In genomic region chr12:168201-168600, GRCh38 we compare ENCODE assay signal across 25 cellular contexts. TPM values are rescaled to one million over a fixed set of nuclear protein-coding genes. Genes with fewer than 3 reads are reported as not detected.
DNase-seq lines count a peak whose midpoint lies in the region; ATAC-seq, FAIRE-seq and TF ChIP-seq lines count a peak whose summit lies in the region.
"Had no signal": no experiment of that assay in that cellular context is flagged by ENCODE, and none has a peak within 500 bp of the region (broad histone marks: within the 10 kb centered on the region; RNA-seq: fewer than 3 reads in every experiment).

No MANE protein-coding gene starts in this region.

- peak overlapping the region; percentile 27; the same call in 1 of the 2 replicates for H3K4me2 ChIP-seq in BLaER1
- H3K4me2 ChIP-seq in GM23338 = no peak overlapping the region
- H3K4me2 ChIP-seq in astrocyte (ENCODE audit: low read length) = no peak overlapping the region
- H3K4me2 ChIP-seq: PC-9, SK-N-SH had no signal

- no peaks in the 10 kb centered on the region; the same call in 2 of the 3 replicates for H3K36me3 Mint-ChIP-seq in GM23338 (ENCODE audit: low read depth)
- no peaks in the 10 kb centered on the region for H3K36me3 Mint-ChIP-seq in astrocyte (ENCODE audit: low read depth, unreplicated experiment)
- H3K36me3 Mint-ChIP-seq in mesothelial cell of epicardium = no peaks in the 10 kb centered on the region
- H3K36me3 Mint-ChIP-seq: CD8-positive, alpha-beta memory T cell; IgD-negative memory B cell had no signal

- no peak overlapping the region for H3K27ac Mint-ChIP-seq in GM23338
- H3K27ac Mint-ChIP-seq in astrocyte (ENCODE audit: unreplicated experiment) = peak overlapping the region; percentile 69
- H3K27ac Mint-ChIP-seq in mesothelial cell of epicardium = peak overlapping the region; percentile 31
- H3K27ac Mint-ChIP-seq: CD8-positive, alpha-beta memory T cell; IgD-negative memory B cell had no signal

- H3K4me3 Mint-ChIP-seq in GM23338 (no peak overlapping the region), astrocyte (ENCODE audit: unreplicated experiment) (no peak overlapping the region), mesothelial cell of epicardium (no peak overlapping the region)
- H3K4me3 Mint-ChIP-seq: CD8-positive, alpha-beta memory T cell; IgD-negative memory B cell had no signal

- no peaks in the 10 kb centered on the region for H3K79me2 ChIP-seq in GM23338 (replicated peaks; ENCODE audit: insufficient read depth)
- no peaks in the 10 kb centered on the region for H3K79me2 ChIP-seq in astrocyte (ENCODE audit: insufficient read depth, low read length)

- H3K27ac ChIP-seq in BLaER1 (no peak overlapping the region), GM23338 (ENCODE audit: low read depth) (no peak overlapping the region), astrocyte (ENCODE audit: low read depth, low read length) (no peak overlapping the region)
- H3K27ac ChIP-seq: C4-2B, PC-9, RWPE1 had no signal

- H3K4me1 Mint-ChIP-seq in GM23338 (peaks cover 62% of the 10 kb centered on the region), astrocyte (ENCODE audit: low read depth, unreplicated experiment) (peaks cover 56% of the 10 kb centered on the region), mesothelial cell of epicardium (peaks cover 70% of the 10 kb centered on the region)

- TF ChIP-seq CTCF in GM23338 (conservative IDR thresholded peaks at IDR 0.05; ENCODE audit: low read depth in 2 of 2) = no peak
- no peak for TF ChIP-seq CTCF in astrocyte (IDR thresholded peaks at IDR 0.05; ENCODE audit: insufficient read depth, low read depth, low read length)
- TF ChIP-seq CTCF in mesothelial cell of epicardium (IDR thresholded peaks at IDR 0.05; ENCODE audit: unreplicated experiment) = no peak
- TF ChIP-seq CTCF in BE2C (IDR thresholded peaks at IDR 0.05; ENCODE audit: low read depth, low read length) = no peak

- no peaks in the 10 kb centered on the region for H4K20me1 ChIP-seq in BLaER1
- no peaks in the 10 kb centered on the region; the same call in 1 of the 2 replicates for H4K20me1 ChIP-seq in GM23338 (replicated peaks; ENCODE audit: insufficient read depth)
- no peaks in the 10 kb centered on the region for H4K20me1 ChIP-seq in astrocyte (ENCODE audit: insufficient read depth, low read length)

- no peaks in the 10 kb centered on the region for H3K27me3 ChIP-seq in BLaER1
- H3K27me3 ChIP-seq in GM23338 (ENCODE audit: insufficient read depth) = no peaks in the 10 kb centered on the region
- H3K27me3 ChIP-seq in astrocyte (ENCODE audit: insufficient read depth, low read length) = no peaks in the 10 kb centered on the region
- no peaks in the 10 kb centered on the region for H3K27me3 ChIP-seq in BE2C

- DNase-seq in GM23338 (ENCODE audit: low spot score) (no peak), astrocyte (ENCODE audit: low read depth) (no peak), mesothelial cell of epicardium (ENCODE audit: low spot score in 2 of 2, unreplicated experiment in 2 of 2) (no peak), BE2C (no peak), activated T-cell treated with anti-CD3 and anti-CD28 coated beads for 4 hours (no peak), NCI-H1417 treated with DMSO at 0.1 percent for 48 hours (lab: John Stamatoyannopoulos, UW) (no peak)
- DNase-seq: Calu3; CD8-positive, alpha-beta memory T cell; DMS153; Karpas-422; NCI-H187; NCI-H226; NCI-H510A treated with DMSO at 0.1 percent for 48 hours; PC-9; SIG-M5; SK-N-SH had no signal

- H3K4me1 ChIP-seq in BLaER1 (peaks cover 71% of the 10 kb centered on the region), GM23338 (ENCODE audit: insufficient read depth) (peaks cover 14% of the 10 kb centered on the region; the same call in 1 of the 2 replicates), astrocyte (ENCODE audit: insufficient read depth, low read length) (peaks cover 21% of the 10 kb centered on the region), BE2C (peaks cover 11% of the 10 kb centered on the region)

- H3K9me3 ChIP-seq in BLaER1 (no peaks in the 10 kb centered on the region), astrocyte (ENCODE audit: insufficient read depth, low read depth, low read length) (no peaks in the 10 kb centered on the region), BE2C (no peaks in the 10 kb centered on the region)
- H3K9me3 ChIP-seq: SK-N-SH had no signal

- H3K9me3 Mint-ChIP-seq in GM23338 (peaks cover 3% of the 10 kb centered on the region; the same call in 1 of the 3 replicates), astrocyte (ENCODE audit: unreplicated experiment) (no peaks in the 10 kb centered on the region), mesothelial cell of epicardium (no peaks in the 10 kb centered on the region)
- H3K9me3 Mint-ChIP-seq: CD8-positive, alpha-beta memory T cell had no signal

- FAIRE-seq in astrocyte (lab: Jason Lieb, UNC) = no peak
- FAIRE-seq: G401.6, GM12892 had no signal

- H3K9me2 ChIP-seq in GM23338 (ENCODE audit: insufficient read depth) = no peaks in the 10 kb centered on the region
- H3K9me2 ChIP-seq: SK-N-SH had no signal

- H2AFZ ChIP-seq in GM23338 = no peak overlapping the region
- no peak overlapping the region for H2AFZ ChIP-seq in astrocyte (ENCODE audit: low read depth, low read length)
- H2AFZ ChIP-seq: PC-9 had no signal

- no peak overlapping the region for H3K9ac ChIP-seq in BLaER1
- H3K9ac ChIP-seq in astrocyte (ENCODE audit: low read length) = no peak overlapping the region
- H3K9ac ChIP-seq: SK-N-SH had no signal

- no peak overlapping the region for H3K4me3 ChIP-seq in BLaER1
- H3K4me3 ChIP-seq in GM23338 = 0 out of 2 replicates have a peak overlapping the region, but pooled peaks have one; percentile 17
- H3K4me3 ChIP-seq in astrocyte (ENCODE audit: insufficient read depth, low read depth, low read length) = no peak overlapping the region
- no peak overlapping the region for H3K4me3 ChIP-seq in BE2C (ENCODE audit: low read depth, low read length)
- H3K4me3 ChIP-seq: PC-9 had no signal

- H3K36me3 ChIP-seq in BLaER1 (no peaks in the 10 kb centered on the region), GM23338 (ENCODE audit: insufficient read depth) (no peaks in the 10 kb centered on the region), astrocyte (ENCODE audit: insufficient read depth, low read length) (no peaks in the 10 kb centered on the region), BE2C (no peaks in the 10 kb centered on the region)

- no peak for ATAC-seq in GM23338
- ATAC-seq in GM19324 (IDR thresholded peaks at IDR 0.05; ENCODE audit: low FRiP score, unreplicated experiment) = no peak

- H3F3A ChIP-seq in GM23338 (replicated peaks; ENCODE audit: low read depth) = no peaks in the 10 kb centered on the region

- H3K27me3 Mint-ChIP-seq in GM23338 (ENCODE audit: insufficient read depth, low read depth, poor library complexity) (peaks cover 27% of the 10 kb centered on the region), astrocyte (ENCODE audit: low read depth, unreplicated experiment) (peaks cover 20% of the 10 kb centered on the region), mesothelial cell of epicardium (ENCODE audit: low read depth) (peaks cover 6% of the 10 kb centered on the region)

TF ChIP-seq in GM23338, 12 proteins besides CTCF, POLR2A, EP300 and RAD21:
- TF ChIP-seq POLR2AphosphoS5 (IDR thresholded peaks at IDR 0.05; ENCODE audit: low read depth) (no peak), ZNF114 (CRISPR knock-in tag; IDR thresholded peaks at IDR 0.05) (no peak), NANOG (IDR thresholded peaks at IDR 0.05; ENCODE audit: borderline replicate concordance) (no peak), JUNB (IDR thresholded peaks at IDR 0.05; ENCODE audit: unreplicated experiment) (no peak), ZNF331 (CRISPR knock-in tag; IDR thresholded peaks at IDR 0.05; ENCODE audit: low read depth) (no peak)

RNA-seq across cellular contexts. Expression of gene SLC6A12, which starts 45.8 kb away (rescaled TPM):
- 0.56 and 2.1 TPM in 2 replicates for total RNA-seq in GM23338 (2014; rRNA removed; shearing (Covaris generic))
- polyA plus RNA-seq in GM23338 (2016; fragmentation: Nextera tagmentation; extraction: Ambion mirVana) = 0.43 TPM in 1 of 2 replicates, not detected in the other
- 2.6 and 3.0 TPM in 2 replicates for total RNA-seq in astrocyte
- total RNA-seq in mesothelial cell of epicardium = 0.29 TPM in 2 of 3 replicates, not detected in the other
- polyA plus RNA-seq in BE2C (2012; ENCODE audit: insufficient read depth, insufficient read length, low read depth) = not detected
- total RNA-seq: A673, MCF 10A, PC-9 had no signal
- polyA plus RNA-seq: CD8-positive, alpha-beta memory T cell; IgD-negative memory B cell had no signal
